In genomic region chr16:2031081-2031577, GRCh38 we compare ENCODE assay signal across 13 cellular contexts. TPM values are rescaled to one million over a fixed set of nuclear protein-coding genes. Genes with fewer than 3 reads are reported as not detected.
A peak's percentile ranks its signal among the peaks of the same experiment; 100 is the strongest.
DNase-seq lines count a peak whose midpoint lies in the region; ATAC-seq and TF ChIP-seq lines count a peak whose summit lies in the region.
"Had no signal": no experiment of that assay in that cellular context is flagged by ENCODE, and none has a peak within 500 bp of the region (broad histone marks: within the 10 kb centered on the region; RNA-seq: fewer than 3 reads in every experiment).

No MANE protein-coding gene starts in this region.

- no peak overlapping the region for H3K23ac ChIP-seq in mesenchymal stem cell (ENCODE audit: low read length in 2 of 2)

- peaks cover 79% of the 10 kb centered on the region for H3K4me1 ChIP-seq in mesenchymal stem cell (ENCODE audit: control insufficient read depth, insufficient read depth, low read depth, low read length)
- peaks cover 9 to 52% (median 42%) of the 10 kb centered on the region in 4 donors for H3K4me1 ChIP-seq in transverse colon

- H3K4me2 ChIP-seq in mesenchymal stem cell (ENCODE audit: low read length, poor library complexity, severe bottlenecking), result no peak overlapping the region

- H3K9ac ChIP-seq in mesenchymal stem cell (ENCODE audit: low read length), result no peak overlapping the region

- H3K18ac ChIP-seq in mesenchymal stem cell (ENCODE audit: low read depth in 1 of 2, low read length in 2 of 2), result no peak overlapping the region

- TF ChIP-seq POLR2A in transverse colon (IDR thresholded peaks at IDR 0.05), result no peak

- peak overlapping the region; percentile 83 for H2AK5ac ChIP-seq in mesenchymal stem cell (ENCODE audit: low read length, severe bottlenecking)

- H2BK15ac ChIP-seq in mesenchymal stem cell (ENCODE audit: low read depth, poor library complexity, severe bottlenecking), result no peak overlapping the region

- no peak overlapping the region for H3K4ac ChIP-seq in mesenchymal stem cell (ENCODE audit: low read depth in 1 of 2, low read length in 2 of 2)

- no peak for TF ChIP-seq EP300 in transverse colon (IDR thresholded peaks at IDR 0.05; ENCODE audit: low read depth)

- H2AFZ ChIP-seq in mesenchymal stem cell (ENCODE audit: low read depth, low read length), result no peak overlapping the region

- no peak overlapping the region for H2BK12ac ChIP-seq in mesenchymal stem cell (ENCODE audit: low read length in 2 of 2)

- peaks cover 7% of the 10 kb centered on the region for H3K79me1 ChIP-seq in mesenchymal stem cell (replicated peaks; ENCODE audit: low read length, poor library complexity, severe bottlenecking)

- intact Hi-C loops in Right ventricle myocardium superior (cut with DNase I), result no loop called here
- intact Hi-C loops in transverse colon (cut with DNase I; ENCODE audit: low total_unique reads), result no loop called here

- peaks cover 0 to 47% of the 10 kb centered on the region in 2 experiments for H3K36me3 ChIP-seq in mesenchymal stem cell (ENCODE audit: control insufficient read depth in 1 of 2, insufficient read depth in 2 of 2, low read depth in 1 of 2, low read length in 2 of 2)
- no peaks in the 10 kb centered on the region for H3K36me3 ChIP-seq in transverse colon
- H3K36me3 ChIP-seq: cardiac muscle cell had no signal

- H2BK5ac ChIP-seq in mesenchymal stem cell (ENCODE audit: low read depth, low read length, poor library complexity, severe bottlenecking), result no peak overlapping the region

- no peak for ATAC-seq in Right ventricle myocardium superior (ENCODE audit: poor library complexity)
- no peak for ATAC-seq in GM21447 (IDR thresholded peaks at IDR 0.05; ENCODE audit: unreplicated experiment)
- ATAC-seq in HG03108 (IDR thresholded peaks at IDR 0.05; ENCODE audit: unreplicated experiment), result no peak
- ATAC-seq: stimulated activated naive B cell treated with anti-CD40 and anti-IgM and Interleukin-4, amounts not matched to agents 10 μg/mL and 1 μg/mL and 100 μg/mL, for 72 hours; T-helper 17 cell had no signal

- H3K27me3 ChIP-seq in mesenchymal stem cell (ENCODE audit: control insufficient read depth in 1 of 2, insufficient read depth in 1 of 2, low read length in 2 of 2) (peaks cover 0 to 9% of the 10 kb centered on the region in 2 experiments), transverse colon (no peaks in the 10 kb centered on the region)

- H4K8ac ChIP-seq in mesenchymal stem cell (ENCODE audit: low read length), result no peak overlapping the region

- peak overlapping the region; percentile 27 for H2BK120ac ChIP-seq in mesenchymal stem cell (ENCODE audit: low read depth, low read length)

- POLR2A ChIA-PET in RWPE1 (lab: Yijun Ruan, JAX; ENCODE audit: low non-redundant PET), result no interaction called here

- no peak overlapping the region for H3K4me3 ChIP-seq in mesenchymal stem cell (ENCODE audit: insufficient read depth in 1 of 2, low read depth in 1 of 2, low read length in 2 of 2)
- H3K4me3 ChIP-seq in transverse colon, result no peak overlapping the region
- H3K4me3 ChIP-seq: cardiac muscle cell had no signal

- H3K27ac ChIP-seq in RWPE1, result peak overlapping the region; percentile 78
- H3K27ac ChIP-seq in mesenchymal stem cell (ENCODE audit: low read length, poor library complexity, severe bottlenecking), result no peak overlapping the region
- H3K27ac ChIP-seq in transverse colon, result peak overlapping the region in 3 of 4 donors; percentile 58 to 88 (median 85)
- H3K27ac ChIP-seq: cardiac muscle cell had no signal

- H3K14ac ChIP-seq in mesenchymal stem cell (ENCODE audit: low read length in 2 of 2), result no peak overlapping the region

- no peak for DNase-seq in RWPE1 (ENCODE audit: low spot score)
- DNase-seq in Right ventricle myocardium superior, result peak; percentile 75
- no peak for DNase-seq in mesenchymal stem cell
- no peak for DNase-seq in transverse colon
- no peak for DNase-seq in activated CD4-positive, alpha-beta T cell treated with anti-CD3 and anti-CD28 coated beads for 4 hours
- DNase-seq: foreskin melanocyte; NCI-H1694; NCI-H345; stimulated activated naive B cell treated with anti-CD40 and anti-IgM and Interleukin-4, amounts not matched to agents 10 μg/mL and 1 μg/mL and 100 μg/mL, for 72 hours; T-helper 17 cell had no signal

- TF ChIP-seq CTCF in RWPE1 (conservative IDR thresholded peaks at IDR 0.05; ENCODE audit: low read depth), result no peak
- TF ChIP-seq CTCF in transverse colon (IDR thresholded peaks at IDR 0.05), result no peak

- CTCF ChIA-PET in RWPE1 (lab: Yijun Ruan, JAX), result no interaction called here

- WGBS in mesenchymal stem cell, result 94% methylated on average over 10 of the region's 11 CpGs
- 77 to 100% methylated on average over 1 to 11 of the region's 11 CpGs for WGBS in transverse colon (ENCODE audit: low coverage in 1 of 2), 2 donors

- H3K9me3 ChIP-seq in mesenchymal stem cell (ENCODE audit: control insufficient read depth, low read length), result no peaks in the 10 kb centered on the region
- H3K9me3 ChIP-seq in transverse colon, result no peaks in the 10 kb centered on the region

- H4K91ac ChIP-seq in mesenchymal stem cell (ENCODE audit: low read length), result no peak overlapping the region

- in situ Hi-C loops in transverse colon (cut with MboI; ENCODE audit: low pct_ligation_motif_present in 1 of 4, low pct_unique_long_range_greater_than_20kb in 1 of 4, low sequenced_read_pairs in 3 of 4), result no loop called here

RNA-seq across cellular contexts. Expression of gene NHERF2, which starts 4.4 kb away (rescaled TPM):
- 258 TPM for total RNA-seq in Right ventricle myocardium superior
- polyA plus RNA-seq in mesenchymal stem cell (2013, experiment 1 of 2), result 64.6 TPM
- polyA plus RNA-seq in mesenchymal stem cell (2013, experiment 2 of 2), result 62.5 TPM
- 10 to 100 TPM in 3 of 4 donors, 1 to 10 TPM in 1; 3.7 to 61.9 (median 29.8) TPM for total RNA-seq in transverse colon

RNA-seq across cellular contexts. Expression of gene NPW, which starts 11.5 kb away (rescaled TPM):
- total RNA-seq in Right ventricle myocardium superior (not detected), transverse colon (under 1 TPM in 1 of 4 donors, not detected in 3; 0.41 TPM)
- polyA plus RNA-seq in mesenchymal stem cell (2013, experiment 1 of 2), result 0.59 TPM
- 0.71 TPM for polyA plus RNA-seq in mesenchymal stem cell (2013, experiment 2 of 2)

RNA-seq across cellular contexts. Expression of gene NTHL1, which starts 16.5 kb away (rescaled TPM):
- total RNA-seq in Right ventricle myocardium superior (26.2 TPM), transverse colon (10 to 100 TPM; 12.7 to 32.9 (median 23.2) TPM)
- polyA plus RNA-seq in mesenchymal stem cell (2013, experiment 1 of 2), result 16.3 TPM
- polyA plus RNA-seq in mesenchymal stem cell (2013, experiment 2 of 2), result 16.9 TPM

RNA-seq across cellular contexts. Expression of gene TSC2, which starts 16.7 kb away (rescaled TPM):
- total RNA-seq in Right ventricle myocardium superior, result 67.8 TPM
- 55.7 TPM for polyA plus RNA-seq in mesenchymal stem cell (2013, experiment 1 of 2)
- 59.1 TPM for polyA plus RNA-seq in mesenchymal stem cell (2013, experiment 2 of 2)
- 100 to 1,000 TPM in 2 of 4 donors, 10 to 100 TPM in 2; 88.3 to 206 (median 127) TPM for total RNA-seq in transverse colon

RNA-seq across cellular contexts. Expression of gene ZNF598, which starts 21.5 kb away (rescaled TPM):
- total RNA-seq in Right ventricle myocardium superior (17.2 TPM), transverse colon (100 to 1,000 TPM in 1 of 4 donors, 10 to 100 TPM in 3; 28.3 to 145 (median 42.0) TPM)
- polyA plus RNA-seq in mesenchymal stem cell (2013, experiment 1 of 2), result 23.8 TPM
- polyA plus RNA-seq in mesenchymal stem cell (2013, experiment 2 of 2), result 21.1 TPM
